8 cellular contexts compared by ENCODE assay signal in genomic region chr4:49108183-49108582, GRCh38.
A peak's percentile ranks its signal among the peaks of the same experiment; 100 is the strongest.
DNase-seq lines count a peak whose midpoint lies in the region; ATAC-seq and TF ChIP-seq lines count a peak whose summit lies in the region.
"Not testable (repeated sequence)": the region's sequence is repeated elsewhere in the genome, so short reads cannot be mapped to it uniquely, and the experiment has no call there.

No MANE protein-coding gene starts in this region.

- H3K9ac ChIP-seq in BLaER1 treated with 17β-estradiol and CSF1 and Interleukin-3, amounts not matched to agents 10 nM and 100 nM: not testable (repeated sequence)

- not testable (repeated sequence) for H3K27ac ChIP-seq in BLaER1 treated with 17β-estradiol and CSF1 and Interleukin-3, amounts not matched to agents 10 nM and 100 nM; right cardiac atrium (ENCODE audit: low read length); psoas muscle

- not testable (repeated sequence) for H3K27me3 Mint-ChIP-seq in activated T-cell treated with anti-CD3 and anti-CD28 coated beads, Interleukin-2, amount 50 U/mL, for 4 hours (ENCODE audit: low read depth)

- H3K36me3 Mint-ChIP-seq in activated T-cell treated with anti-CD3 and anti-CD28 coated beads, Interleukin-2, amount 50 U/mL, for 4 hours (ENCODE audit: insufficient read depth): peaks cover 25% of the 10 kb centered on the region

- H3K9me3 Mint-ChIP-seq in activated T-cell treated with anti-CD3 and anti-CD28 coated beads, Interleukin-2, amount 50 U/mL, for 4 hours: peaks cover 63% of the 10 kb centered on the region

- intact Hi-C loops in right cardiac atrium (cut with DNase I); psoas muscle (cut with DNase I): not testable (repeated sequence)

- not testable (repeated sequence) for H3K4me3 Mint-ChIP-seq in activated T-cell treated with anti-CD3 and anti-CD28 coated beads, Interleukin-2, amount 50 U/mL, for 4 hours

- H3K4me3 ChIP-seq in BLaER1 treated with 17β-estradiol and CSF1 and Interleukin-3, amounts not matched to agents 10 nM and 100 nM: peak overlapping the region in 8 of 10 experiments; percentile 0 to 24 (median 2); a peak in 11 of 20 replicates
- H3K4me3 ChIP-seq in right cardiac atrium (ENCODE audit: low read length); psoas muscle: not testable (repeated sequence)

- WGBS in right cardiac atrium: 50% methylated on average over 10 of the region's 10 CpGs
- WGBS in psoas muscle, 3 donors: 45 to 50% (median 46%) methylated on average over 10 of the region's 10 CpGs

- not testable (repeated sequence) for DNase-seq in activated T-cell treated with anti-CD3 and anti-CD28 coated beads, Interleukin-2, amount 50 U/mL, for 4 hours; right cardiac atrium; psoas muscle

- peak; percentile 32 for ATAC-seq in GM19043 (IDR thresholded peaks at IDR 0.05; ENCODE audit: low read depth, unreplicated experiment)
- peak; percentile 31 for ATAC-seq in GM21723 (IDR thresholded peaks at IDR 0.05; ENCODE audit: unreplicated experiment)
- peak; percentile 31 for ATAC-seq in HG02981 (IDR thresholded peaks at IDR 0.05; ENCODE audit: unreplicated experiment)
- peak; percentile 35 for ATAC-seq in HG03520 (IDR thresholded peaks at IDR 0.05; ENCODE audit: unreplicated experiment)
- ATAC-seq in activated T-cell treated with anti-CD3 and anti-CD28 coated beads, Interleukin-2, amount 50 U/mL, for 4 hours: peak; percentile 58 to 61
- peak; percentile 85 to 87 for ATAC-seq in right cardiac atrium
- peak; percentile 71 to 78 (median 76) for ATAC-seq in psoas muscle

- H3K27me3 ChIP-seq in BLaER1 treated with 17β-estradiol and CSF1 and Interleukin-3, amounts not matched to agents 10 nM and 100 nM; right cardiac atrium (ENCODE audit: control insufficient read depth, insufficient read depth); psoas muscle (ENCODE audit: insufficient read depth in 3 of 3, low read length in 2 of 3): not testable (repeated sequence)

- H3K9me3 ChIP-seq in BLaER1 treated with 17β-estradiol and CSF1 and Interleukin-3, amounts not matched to agents 10 nM and 100 nM (replicated peaks in 1 of 11): peaks cover 94 to 96% (median 94%) of the 10 kb centered on the region in 11 experiments
- not testable (repeated sequence) for H3K9me3 ChIP-seq in right cardiac atrium (ENCODE audit: control insufficient read depth, low read length)
- peaks cover 26% of the 10 kb centered on the region for H3K9me3 ChIP-seq in psoas muscle

- H3K4me1 ChIP-seq in BLaER1 treated with 17β-estradiol and CSF1 and Interleukin-3, amounts not matched to agents 10 nM and 100 nM; right cardiac atrium (ENCODE audit: control insufficient read depth, insufficient read depth, low read length); psoas muscle: not testable (repeated sequence)

- TF ChIP-seq CTCF in psoas muscle (IDR thresholded peaks at IDR 0.05): not testable (repeated sequence)

- not testable (repeated sequence) for H3K36me3 ChIP-seq in BLaER1 treated with 17β-estradiol and CSF1 and Interleukin-3, amounts not matched to agents 10 nM and 100 nM; psoas muscle (ENCODE audit: insufficient read depth in 1 of 2, low read depth in 1 of 2)

- not testable (repeated sequence) for H4K20me1 ChIP-seq in BLaER1 treated with 17β-estradiol and CSF1 and Interleukin-3, amounts not matched to agents 10 nM and 100 nM

- not testable (repeated sequence) for H3K4me2 ChIP-seq in BLaER1 treated with 17β-estradiol and CSF1 and Interleukin-3, amounts not matched to agents 10 nM and 100 nM

- not testable (repeated sequence) for H3K4me1 Mint-ChIP-seq in activated T-cell treated with anti-CD3 and anti-CD28 coated beads, Interleukin-2, amount 50 U/mL, for 4 hours (ENCODE audit: low read depth)

Comparison
In these comparisons a context has a peak if more than half of its experiments do, and no peak if none do; other contexts are left out.
1. ATAC-seq: peak in every context shown above with its lines; median percentile 86 in right cardiac atrium; 76 in psoas muscle; 60 in activated T-cell treated with anti-CD3 and anti-CD28 coated beads, Interleukin-2, amount 50 U/mL, for 4 hours; 35 in HG03520; 32 in GM19043; 31 in GM21723; 31 in HG02981.